In genomic region chr11:78576549-78577097, GRCh38 we compare ENCODE assay signal across 17 cellular contexts. TPM values are rescaled to one million over a fixed set of nuclear protein-coding genes. Genes with fewer than 3 reads are reported as not detected.
DNase-seq lines count a peak whose midpoint lies in the region; ATAC-seq, FAIRE-seq and TF ChIP-seq lines count a peak whose summit lies in the region.
"Had no signal": no experiment of that assay in that cellular context is flagged by ENCODE, and none has a peak within 500 bp of the region (broad histone marks: within the 10 kb centered on the region; RNA-seq: fewer than 3 reads in every experiment).

No MANE protein-coding gene starts in this region.

- no TSS peak for BruUV-seq in endothelial cell of umbilical vein (replicated peaks; lab: Mats Ljungman, UMichigan)

- dilution Hi-C loops in endothelial cell of umbilical vein (cut with MboI; ENCODE audit: extremely low pct_ligation_motif_present, low sequenced_read_pairs) = no loop called here

- no peak overlapping the region for H3K4me2 ChIP-seq in endothelial cell of umbilical vein (ENCODE audit: insufficient read depth, low read length)

- no peaks in the 10 kb centered on the region for H3K9me3 ChIP-seq in endothelial cell of umbilical vein (replicated peaks; ENCODE audit: control insufficient read depth, insufficient read depth, low read length)
- H3K9me3 ChIP-seq: mucosa of descending colon, ovary, testis had no signal

- peaks cover 13% of the 10 kb centered on the region for H3K79me2 ChIP-seq in endothelial cell of umbilical vein (ENCODE audit: control insufficient read depth, insufficient read depth, low read length)

- DNase-seq in COR-L47 (lab: John Stamatoyannopoulos, UW) = peak; percentile 13
- peak; percentile 81 for DNase-seq in LNCaP clone FGC (ENCODE audit: low read depth)
- DNase-seq in NCI-H510A treated with DMSO at 0.1 percent for 48 hours (lab: John Stamatoyannopoulos, UW) = peak; percentile 88
- DNase-seq in endothelial cell of umbilical vein (ENCODE audit: low read depth, low spot score) = peak; percentile 17
- DNase-seq in H4 (ENCODE audit: low spot score) = no peak
- DNase-seq in activated CD8-positive, alpha-beta memory T cell treated with anti-CD3 and anti-CD28 coated beads, Interleukin-2, amount 10 ng/mL, durations not matched to agents 7 days and 5 days = no peak
- DNase-seq: activated CD4-positive, alpha-beta memory T cell treated with anti-CD3 and anti-CD28 coated beads for 36 hours; cerebellar nuclear complex; mucosa of descending colon; NCI-H1105 treated with DMSO at 0.1 percent for 48 hours; ovary; stimulated activated CD4-positive, alpha-beta T cell treated with anti-CD3 and anti-CD28 coated beads, Interleukin-4, amount 100 ng/mL, for 4 hours; testis had no signal

- intact Hi-C loops in endothelial cell of umbilical vein (cut with micrococcal nuclease) = no loop called here

- no peak overlapping the region for H2AFZ ChIP-seq in endothelial cell of umbilical vein (ENCODE audit: low read depth, low read length)

- FAIRE-seq in endothelial cell of umbilical vein (lab: Jason Lieb, UNC) = no peak

- H4K20me1 ChIP-seq in endothelial cell of umbilical vein (replicated peaks; ENCODE audit: control insufficient read depth, extremely low read depth, insufficient read depth, low read length) = no peaks in the 10 kb centered on the region

- H3K4me1 Mint-ChIP-seq in activated CD8-positive, alpha-beta memory T cell treated with anti-CD3 and anti-CD28 coated beads, Interleukin-2, amount 10 ng/mL, durations not matched to agents 7 days and 5 days = peaks cover 20% of the 10 kb centered on the region

- ATAC-seq in HG03159 (IDR thresholded peaks at IDR 0.05; ENCODE audit: unreplicated experiment) (no peak), GM21619 (IDR thresholded peaks at IDR 0.05; ENCODE audit: unreplicated experiment) (no peak)
- ATAC-seq in activated CD8-positive, alpha-beta memory T cell treated with anti-CD3 and anti-CD28 coated beads, Interleukin-2, amount 10 ng/mL, durations not matched to agents 7 days and 5 days = no peak
- ATAC-seq: mucosa of descending colon, Right ventricle myocardium inferior had no signal

- H3K36me3 Mint-ChIP-seq in activated CD8-positive, alpha-beta memory T cell treated with anti-CD3 and anti-CD28 coated beads, Interleukin-2, amount 10 ng/mL, durations not matched to agents 7 days and 5 days = peaks cover 2% of the 10 kb centered on the region

- peaks cover 9% of the 10 kb centered on the region for H3K27me3 Mint-ChIP-seq in activated CD8-positive, alpha-beta memory T cell treated with anti-CD3 and anti-CD28 coated beads, Interleukin-2, amount 10 ng/mL, durations not matched to agents 7 days and 5 days

- H3K36me3 ChIP-seq in endothelial cell of umbilical vein (ENCODE audit: control insufficient read depth in 2 of 2, extremely low read depth in 1 of 2, insufficient read depth in 2 of 2, low read length in 2 of 2) = no peaks in the 10 kb centered on the region
- H3K36me3 ChIP-seq: ovary had no signal

- no peak overlapping the region for H3K27ac ChIP-seq in endothelial cell of umbilical vein (ENCODE audit: insufficient read depth, low read depth, low read length)
- H3K27ac ChIP-seq: ovary, testis had no signal

- TF ChIP-seq CTCF in LNCaP clone FGC (IDR thresholded peaks at IDR 0.05; ENCODE audit: control insufficient read depth, extremely low read depth, insufficient read depth) (no peak), endothelial cell of umbilical vein (IDR thresholded peaks at IDR 0.05; ENCODE audit: extremely low read depth in 1 of 2, insufficient read depth in 1 of 2, low read depth in 1 of 2, low read length in 2 of 2) (no peak)

- H3K9me1 ChIP-seq in endothelial cell of umbilical vein (replicated peaks; ENCODE audit: control insufficient read depth, extremely low read depth, insufficient read depth, low read length) = no peaks in the 10 kb centered on the region

- H3K27me3 ChIP-seq in endothelial cell of umbilical vein (ENCODE audit: control insufficient read depth in 2 of 2, insufficient read depth in 2 of 2, low read length in 2 of 2) = no peaks in the 10 kb centered on the region
- H3K27me3 ChIP-seq: ovary, testis had no signal

- H3K9me3 Mint-ChIP-seq in activated CD8-positive, alpha-beta memory T cell treated with anti-CD3 and anti-CD28 coated beads, Interleukin-2, amount 10 ng/mL, durations not matched to agents 7 days and 5 days (ENCODE audit: low read depth) = no peaks in the 10 kb centered on the region
- H3K9me3 Mint-ChIP-seq: activated CD4-positive, alpha-beta memory T cell treated with anti-CD3 and anti-CD28 coated beads for 36 hours had no signal

- CTCF ChIA-PET in endothelial cell of umbilical vein (lab: Charles Lee) = no interaction called here
- CTCF ChIA-PET in activated CD8-positive, alpha-beta memory T cell treated with anti-CD3 and anti-CD28 coated beads, Interleukin-2, amount 10 ng/mL, durations not matched to agents 7 days and 5 days (lab: Charles Lee) = interaction anchor here (0.7 to 2.0 kb wide), 2 partner anchors 10 to 13 kb away, joined by 4 to 6 read pairs; no protein-coding TSS in a partner anchor

- no peak for TF ChIP-seq POLR2A in endothelial cell of umbilical vein (IDR thresholded peaks at IDR 0.05; ENCODE audit: low read depth, low read length)

- no peak overlapping the region for H3K9ac ChIP-seq in endothelial cell of umbilical vein (replicated peaks; ENCODE audit: extremely low read depth, insufficient read depth, low read length)

- H3K4me1 ChIP-seq in endothelial cell of umbilical vein (ENCODE audit: control insufficient read depth, extremely low read depth, insufficient read depth, low read length) = peaks cover 14% of the 10 kb centered on the region

- H3K27ac Mint-ChIP-seq in activated CD8-positive, alpha-beta memory T cell treated with anti-CD3 and anti-CD28 coated beads, Interleukin-2, amount 10 ng/mL, durations not matched to agents 7 days and 5 days = no peak overlapping the region
- H3K27ac Mint-ChIP-seq: activated CD4-positive, alpha-beta memory T cell treated with anti-CD3 and anti-CD28 coated beads for 36 hours had no signal

- no peak overlapping the region for H3K4me3 Mint-ChIP-seq in activated CD8-positive, alpha-beta memory T cell treated with anti-CD3 and anti-CD28 coated beads, Interleukin-2, amount 10 ng/mL, durations not matched to agents 7 days and 5 days
- H3K4me3 Mint-ChIP-seq: activated CD4-positive, alpha-beta memory T cell treated with anti-CD3 and anti-CD28 coated beads for 36 hours had no signal

- POLR2A ChIA-PET in endothelial cell of umbilical vein (lab: Charles Lee) = no interaction called here

- no peak overlapping the region for H3K4me3 ChIP-seq in LNCaP clone FGC (ENCODE audit: low read depth, low read length)
- no peak overlapping the region for H3K4me3 ChIP-seq in endothelial cell of umbilical vein (replicated peaks in 1 of 3; ENCODE audit: insufficient read depth in 1 of 3, low read depth in 1 of 3, low read length in 3 of 3)
- H3K4me3 ChIP-seq: HAP-1, mucosa of descending colon, ovary, testis had no signal

TF ChIP-seq in endothelial cell of umbilical vein, 7 proteins besides CTCF, POLR2A, EP300 and RAD21:
- TF ChIP-seq FOS (IDR thresholded peaks at IDR 0.05; ENCODE audit: borderline replicate concordance, insufficient read depth, low read length) (no peak), GATA2 (IDR thresholded peaks at IDR 0.05; ENCODE audit: insufficient read depth, insufficient read length, low read depth, low read length) (no peak), JUN (IDR thresholded peaks at IDR 0.05; ENCODE audit: borderline replicate concordance, insufficient read depth, insufficient read length, low read depth) (no peak), MYC (IDR thresholded peaks at IDR 0.05; ENCODE audit: low read depth, low read length) (no peak), MAX (IDR thresholded peaks at IDR 0.05; ENCODE audit: insufficient read depth, insufficient read length) (no peak), EZH2 (IDR thresholded peaks at IDR 0.05; ENCODE audit: borderline replicate concordance, low read depth, low read length, severe bottlenecking) (no peak), POLR2AphosphoS5 (IDR thresholded peaks at IDR 0.05; ENCODE audit: insufficient read depth, low read depth, low read length) (no peak)

RNA-seq across cellular contexts. Expression of gene NARS2, which starts 2.0 kb away (rescaled TPM):
- 15.5 and 16.7 TPM in 2 replicates for total RNA-seq in endothelial cell of umbilical vein
- 5.3 and 6.9 TPM in 2 replicates for polyA plus RNA-seq in endothelial cell of umbilical vein
- polyA plus RNA-seq in endothelial cell of umbilical vein (2011; cell fraction: cytosol; rRNA removed) = 7.9 TPM in 2 replicates
- polyA plus RNA-seq in endothelial cell of umbilical vein (2011; cell fraction: nucleus; rRNA removed) = 8.6 and 13.3 TPM in 2 replicates
- 15.5 and 24.7 TPM in 2 replicates for polyA plus RNA-seq in endothelial cell of umbilical vein (2012)
- polyA minus RNA-seq in endothelial cell of umbilical vein = 8.2 and 11.5 TPM in 2 replicates
- 11.9 TPM for polyA minus RNA-seq in endothelial cell of umbilical vein (2011; cell fraction: cytosol; rRNA and poly(A)+ RNA removed)
- 15.2 and 21.6 TPM in 2 replicates for polyA minus RNA-seq in endothelial cell of umbilical vein (2011; cell fraction: nucleus; rRNA and poly(A)+ RNA removed)
- 24.9 and 29.1 TPM in 2 replicates for total RNA-seq in H4 (2014; rRNA removed; shearing (Covaris generic))
- total RNA-seq in activated CD8-positive, alpha-beta memory T cell treated with anti-CD3 and anti-CD28 coated beads, Interleukin-2, amount 10 ng/mL, durations not matched to agents 7 days and 5 days = 10 to 100 TPM; 20.0 TPM

Comparison
In these comparisons a context has a peak if more than half of its experiments do, and no peak if none do; other contexts are left out.
1. DNase-seq: peak in COR-L47 (single experiment), LNCaP clone FGC (single experiment), NCI-H510A treated with DMSO at 0.1 percent for 48 hours (single experiment) and endothelial cell of umbilical vein (single experiment); none in H4 (single experiment) and activated CD8-positive, alpha-beta memory T cell treated with anti-CD3 and anti-CD28 coated beads, Interleukin-2, amount 10 ng/mL, durations not matched to agents 7 days and 5 days (single experiment).